Comparison of ENCODE assay signal across 1 cellular context in genomic region chr22:50582562-50583293, GRCh38.
TF ChIP-seq lines count a peak whose summit lies in the region.

Gene CHKB (minus strand): TSS chr22:50582849. CDS start chr22:50582781, 68 bp downstream.

TF ChIP-seq in liver, 16 proteins besides CTCF, POLR2A, EP300 and RAD21 (continued from another document):
- peak; percentile 54 for TF ChIP-seq REST (IDR thresholded peaks at IDR 0.05)
TF ChIP-seq in liver: peak in this region for 6.
